In the genomic region with DNA sequence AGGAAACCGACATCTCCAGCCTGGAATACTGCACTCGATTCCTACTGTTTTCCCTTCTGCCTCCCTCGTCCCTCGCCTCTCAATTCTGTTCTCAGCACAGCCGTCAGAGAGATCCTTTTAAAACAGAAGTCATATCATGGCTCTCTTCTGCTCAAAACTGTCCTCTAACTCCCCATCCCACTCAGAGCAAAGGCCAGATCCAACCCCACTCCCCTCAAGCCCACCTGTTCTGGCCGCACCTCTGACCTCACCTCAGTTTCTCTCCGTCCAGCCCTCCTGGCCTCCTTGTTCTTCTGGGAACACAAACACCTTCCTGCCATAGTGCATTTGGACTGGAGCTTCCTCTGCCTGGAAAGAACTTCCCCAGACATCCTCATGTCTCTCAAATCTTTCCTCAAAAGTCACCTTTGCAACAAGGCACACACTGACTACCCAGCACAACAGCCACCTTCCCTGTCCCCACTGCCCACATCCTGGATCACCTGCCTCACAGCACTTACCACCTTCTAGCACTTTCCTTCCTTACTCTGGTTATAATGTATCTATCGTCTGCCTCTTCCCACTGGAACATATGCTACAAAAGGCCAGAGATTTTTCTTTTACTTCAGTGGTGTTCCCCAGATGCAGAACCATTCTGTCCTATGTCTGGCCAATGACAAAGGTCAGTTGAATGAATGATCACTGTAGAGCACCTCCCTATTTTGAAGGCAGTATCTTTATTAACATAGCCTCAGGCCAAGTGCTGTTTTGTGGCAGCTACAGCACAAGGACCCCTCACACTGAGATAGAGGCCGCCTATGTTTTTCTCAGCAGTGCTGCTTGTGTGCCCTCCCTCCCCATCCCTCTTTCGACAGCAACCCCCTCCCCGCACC, we compare ENCODE assay signal across 1 cellular context.
TF ChIP-seq lines count a peak whose summit lies in the region.

No MANE protein-coding gene starts in this region.

TF ChIP-seq in GM12878, 131 proteins besides CTCF, POLR2A, EP300 and RAD21 (continued from another document and continues in another):
- TF ChIP-seq, protein P1, sequence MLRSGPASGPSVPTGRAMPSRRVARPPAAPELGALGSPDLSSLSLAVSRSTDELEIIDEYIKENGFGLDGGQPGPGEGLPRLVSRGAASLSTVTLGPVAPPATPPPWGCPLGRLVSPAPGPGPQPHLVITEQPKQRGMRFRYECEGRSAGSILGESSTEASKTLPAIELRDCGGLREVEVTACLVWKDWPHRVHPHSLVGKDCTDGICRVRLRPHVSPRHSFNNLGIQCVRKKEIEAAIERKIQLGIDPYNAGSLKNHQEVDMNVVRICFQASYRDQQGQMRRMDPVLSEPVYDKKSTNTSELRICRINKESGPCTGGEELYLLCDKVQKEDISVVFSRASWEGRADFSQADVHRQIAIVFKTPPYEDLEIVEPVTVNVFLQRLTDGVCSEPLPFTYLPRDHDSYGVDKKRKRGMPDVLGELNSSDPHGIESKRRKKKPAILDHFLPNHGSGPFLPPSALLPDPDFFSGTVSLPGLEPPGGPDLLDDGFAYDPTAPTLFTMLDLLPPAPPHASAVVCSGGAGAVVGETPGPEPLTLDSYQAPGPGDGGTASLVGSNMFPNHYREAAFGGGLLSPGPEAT (IDR thresholded peaks at IDR 0.05; ENCODE audit: low read depth) = no peak
- TF ChIP-seq, protein P2, sequence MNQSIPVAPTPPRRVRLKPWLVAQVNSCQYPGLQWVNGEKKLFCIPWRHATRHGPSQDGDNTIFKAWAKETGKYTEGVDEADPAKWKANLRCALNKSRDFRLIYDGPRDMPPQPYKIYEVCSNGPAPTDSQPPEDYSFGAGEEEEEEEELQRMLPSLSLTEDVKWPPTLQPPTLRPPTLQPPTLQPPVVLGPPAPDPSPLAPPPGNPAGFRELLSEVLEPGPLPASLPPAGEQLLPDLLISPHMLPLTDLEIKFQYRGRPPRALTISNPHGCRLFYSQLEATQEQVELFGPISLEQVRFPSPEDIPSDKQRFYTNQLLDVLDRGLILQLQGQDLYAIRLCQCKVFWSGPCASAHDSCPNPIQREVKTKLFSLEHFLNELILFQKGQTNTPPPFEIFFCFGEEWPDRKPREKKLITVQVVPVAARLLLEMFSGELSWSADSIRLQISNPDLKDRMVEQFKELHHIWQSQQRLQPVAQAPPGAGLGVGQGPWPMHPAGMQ (IDR thresholded peaks at IDR 0.05; ENCODE audit: borderline replicate concordance) = no peak
- TF ChIP-seq, protein P3, sequence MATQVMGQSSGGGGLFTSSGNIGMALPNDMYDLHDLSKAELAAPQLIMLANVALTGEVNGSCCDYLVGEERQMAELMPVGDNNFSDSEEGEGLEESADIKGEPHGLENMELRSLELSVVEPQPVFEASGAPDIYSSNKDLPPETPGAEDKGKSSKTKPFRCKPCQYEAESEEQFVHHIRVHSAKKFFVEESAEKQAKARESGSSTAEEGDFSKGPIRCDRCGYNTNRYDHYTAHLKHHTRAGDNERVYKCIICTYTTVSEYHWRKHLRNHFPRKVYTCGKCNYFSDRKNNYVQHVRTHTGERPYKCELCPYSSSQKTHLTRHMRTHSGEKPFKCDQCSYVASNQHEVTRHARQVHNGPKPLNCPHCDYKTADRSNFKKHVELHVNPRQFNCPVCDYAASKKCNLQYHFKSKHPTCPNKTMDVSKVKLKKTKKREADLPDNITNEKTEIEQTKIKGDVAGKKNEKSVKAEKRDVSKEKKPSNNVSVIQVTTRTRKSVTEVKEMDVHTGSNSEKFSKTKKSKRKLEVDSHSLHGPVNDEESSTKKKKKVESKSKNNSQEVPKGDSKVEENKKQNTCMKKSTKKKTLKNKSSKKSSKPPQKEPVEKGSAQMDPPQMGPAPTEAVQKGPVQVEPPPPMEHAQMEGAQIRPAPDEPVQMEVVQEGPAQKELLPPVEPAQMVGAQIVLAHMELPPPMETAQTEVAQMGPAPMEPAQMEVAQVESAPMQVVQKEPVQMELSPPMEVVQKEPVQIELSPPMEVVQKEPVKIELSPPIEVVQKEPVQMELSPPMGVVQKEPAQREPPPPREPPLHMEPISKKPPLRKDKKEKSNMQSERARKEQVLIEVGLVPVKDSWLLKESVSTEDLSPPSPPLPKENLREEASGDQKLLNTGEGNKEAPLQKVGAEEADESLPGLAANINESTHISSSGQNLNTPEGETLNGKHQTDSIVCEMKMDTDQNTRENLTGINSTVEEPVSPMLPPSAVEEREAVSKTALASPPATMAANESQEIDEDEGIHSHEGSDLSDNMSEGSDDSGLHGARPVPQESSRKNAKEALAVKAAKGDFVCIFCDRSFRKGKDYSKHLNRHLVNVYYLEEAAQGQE (IDR thresholded peaks at IDR 0.05; ENCODE audit: low read depth, low read length) = no peak
- TF ChIP-seq RBBP5 (conservative IDR thresholded peaks at IDR 0.05) (no peak), IRF4 (IDR thresholded peaks at IDR 0.05; ENCODE audit: low read depth, low read length) (no peak), EED (IDR thresholded peaks at IDR 0.05; ENCODE audit: low read depth) (no peak), POLR2AphosphoS5 (IDR thresholded peaks at IDR 0.05; ENCODE audit: low read length) (peak; percentile 94), HDAC2 (IDR thresholded peaks at IDR 0.05) (no peak), MXI1 (IDR thresholded peaks at IDR 0.05; ENCODE audit: low read depth, low read length) (no peak; the same call in 1 of the 2 replicates), MYC (IDR thresholded peaks at IDR 0.05; ENCODE audit: insufficient read depth, insufficient read length, insufficient replicate concordance, low read length, severe bottlenecking) (no peak), SPI1 (IDR thresholded peaks at IDR 0.05; ENCODE audit: borderline replicate concordance, insufficient read depth, low read depth, low read length) (no peak), YBX1 (IDR thresholded peaks at IDR 0.05) (no peak), PML (IDR thresholded peaks at IDR 0.05; ENCODE audit: low read length) (no peak), IKZF1 (conservative IDR thresholded peaks at IDR 0.05) (no peak), RB1 (IDR thresholded peaks at IDR 0.05; ENCODE audit: borderline replicate concordance) (no peak), NBN (IDR thresholded peaks at IDR 0.05) (no peak), POLR2AphosphoS2 (IDR thresholded peaks at IDR 0.05; ENCODE audit: low read depth, low read length) (peak; percentile 84), TARDBP (IDR thresholded peaks at IDR 0.05; ENCODE audit: borderline replicate concordance) (no peak; the same call in 1 of the 2 replicates), KLF5 (IDR thresholded peaks at IDR 0.05; ENCODE audit: partially characterized antibody) (no peak), MYB (IDR thresholded peaks at IDR 0.05; ENCODE audit: borderline replicate concordance, low read depth, low read length) (no peak), LARP7 (IDR thresholded peaks at IDR 0.05) (no peak), CEBPB (IDR thresholded peaks at IDR 0.05; ENCODE audit: borderline replicate concordance in 1 of 2, low read depth in 2 of 2, low read length in 2 of 2) (no peak), BCL11A (IDR thresholded peaks at IDR 0.05; ENCODE audit: low read depth, low read length) (peak; percentile 4; the same call in 1 of the 2 replicates)
- TF ChIP-seq, protein P4, sequence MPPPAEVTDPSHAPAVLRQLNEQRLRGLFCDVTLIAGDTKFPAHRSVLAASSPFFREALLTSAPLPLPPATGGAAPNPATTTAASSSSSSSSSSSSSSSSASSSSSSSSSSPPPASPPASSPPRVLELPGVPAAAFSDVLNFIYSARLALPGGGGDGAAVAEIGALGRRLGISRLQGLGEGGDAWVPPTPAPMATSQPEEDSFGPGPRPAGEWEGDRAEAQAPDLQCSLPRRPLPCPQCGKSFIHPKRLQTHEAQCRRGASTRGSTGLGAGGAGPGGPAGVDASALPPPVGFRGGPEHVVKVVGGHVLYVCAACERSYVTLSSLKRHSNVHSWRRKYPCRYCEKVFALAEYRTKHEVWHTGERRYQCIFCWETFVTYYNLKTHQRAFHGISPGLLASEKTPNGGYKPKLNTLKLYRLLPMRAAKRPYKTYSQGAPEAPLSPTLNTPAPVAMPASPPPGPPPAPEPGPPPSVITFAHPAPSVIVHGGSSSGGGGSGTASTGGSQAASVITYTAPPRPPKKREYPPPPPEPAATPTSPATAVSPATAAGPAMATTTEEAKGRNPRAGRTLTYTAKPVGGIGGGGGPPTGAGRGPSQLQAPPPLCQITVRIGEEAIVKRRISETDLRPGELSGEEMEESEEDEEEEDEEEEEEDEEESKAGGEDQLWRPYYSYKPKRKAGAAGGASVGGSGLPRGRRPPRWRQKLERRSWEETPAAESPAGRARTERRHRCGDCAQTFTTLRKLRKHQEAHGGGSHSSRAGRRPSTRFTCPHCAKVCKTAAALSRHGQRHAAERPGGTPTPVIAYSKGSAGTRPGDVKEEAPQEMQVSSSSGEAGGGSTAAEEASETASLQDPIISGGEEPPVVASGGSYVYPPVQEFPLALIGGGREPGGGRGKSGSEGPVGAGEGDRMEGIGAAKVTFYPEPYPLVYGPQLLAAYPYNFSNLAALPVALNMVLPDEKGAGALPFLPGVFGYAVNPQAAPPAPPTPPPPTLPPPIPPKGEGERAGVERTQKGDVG (CRISPR knock-in tag; IDR thresholded peaks at IDR 0.05) = peak; percentile 78; the same call in 1 of the 2 replicates
- TF ChIP-seq, protein P5, sequence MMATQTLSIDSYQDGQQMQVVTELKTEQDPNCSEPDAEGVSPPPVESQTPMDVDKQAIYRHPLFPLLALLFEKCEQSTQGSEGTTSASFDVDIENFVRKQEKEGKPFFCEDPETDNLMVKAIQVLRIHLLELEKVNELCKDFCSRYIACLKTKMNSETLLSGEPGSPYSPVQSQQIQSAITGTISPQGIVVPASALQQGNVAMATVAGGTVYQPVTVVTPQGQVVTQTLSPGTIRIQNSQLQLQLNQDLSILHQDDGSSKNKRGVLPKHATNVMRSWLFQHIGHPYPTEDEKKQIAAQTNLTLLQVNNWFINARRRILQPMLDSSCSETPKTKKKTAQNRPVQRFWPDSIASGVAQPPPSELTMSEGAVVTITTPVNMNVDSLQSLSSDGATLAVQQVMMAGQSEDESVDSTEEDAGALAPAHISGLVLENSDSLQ (IDR thresholded peaks at IDR 0.05) = peak; percentile 13; the same call in 1 of the 2 replicates
- TF ChIP-seq, protein P6, sequence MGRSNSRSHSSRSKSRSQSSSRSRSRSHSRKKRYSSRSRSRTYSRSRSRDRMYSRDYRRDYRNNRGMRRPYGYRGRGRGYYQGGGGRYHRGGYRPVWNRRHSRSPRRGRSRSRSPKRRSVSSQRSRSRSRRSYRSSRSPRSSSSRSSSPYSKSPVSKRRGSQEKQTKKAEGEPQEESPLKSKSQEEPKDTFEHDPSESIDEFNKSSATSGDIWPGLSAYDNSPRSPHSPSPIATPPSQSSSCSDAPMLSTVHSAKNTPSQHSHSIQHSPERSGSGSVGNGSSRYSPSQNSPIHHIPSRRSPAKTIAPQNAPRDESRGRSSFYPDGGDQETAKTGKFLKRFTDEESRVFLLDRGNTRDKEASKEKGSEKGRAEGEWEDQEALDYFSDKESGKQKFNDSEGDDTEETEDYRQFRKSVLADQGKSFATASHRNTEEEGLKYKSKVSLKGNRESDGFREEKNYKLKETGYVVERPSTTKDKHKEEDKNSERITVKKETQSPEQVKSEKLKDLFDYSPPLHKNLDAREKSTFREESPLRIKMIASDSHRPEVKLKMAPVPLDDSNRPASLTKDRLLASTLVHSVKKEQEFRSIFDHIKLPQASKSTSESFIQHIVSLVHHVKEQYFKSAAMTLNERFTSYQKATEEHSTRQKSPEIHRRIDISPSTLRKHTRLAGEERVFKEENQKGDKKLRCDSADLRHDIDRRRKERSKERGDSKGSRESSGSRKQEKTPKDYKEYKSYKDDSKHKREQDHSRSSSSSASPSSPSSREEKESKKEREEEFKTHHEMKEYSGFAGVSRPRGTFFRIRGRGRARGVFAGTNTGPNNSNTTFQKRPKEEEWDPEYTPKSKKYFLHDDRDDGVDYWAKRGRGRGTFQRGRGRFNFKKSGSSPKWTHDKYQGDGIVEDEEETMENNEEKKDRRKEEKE (IDR thresholded peaks at IDR 0.05) = no peak
- TF ChIP-seq, protein P7, sequence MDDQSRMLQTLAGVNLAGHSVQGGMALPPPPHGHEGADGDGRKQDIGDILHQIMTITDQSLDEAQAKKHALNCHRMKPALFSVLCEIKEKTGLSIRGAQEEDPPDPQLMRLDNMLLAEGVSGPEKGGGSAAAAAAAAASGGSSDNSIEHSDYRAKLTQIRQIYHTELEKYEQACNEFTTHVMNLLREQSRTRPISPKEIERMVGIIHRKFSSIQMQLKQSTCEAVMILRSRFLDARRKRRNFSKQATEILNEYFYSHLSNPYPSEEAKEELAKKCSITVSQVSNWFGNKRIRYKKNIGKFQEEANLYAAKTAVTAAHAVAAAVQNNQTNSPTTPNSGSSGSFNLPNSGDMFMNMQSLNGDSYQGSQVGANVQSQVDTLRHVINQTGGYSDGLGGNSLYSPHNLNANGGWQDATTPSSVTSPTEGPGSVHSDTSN (IDR thresholded peaks at IDR 0.05; ENCODE audit: insufficient replicate concordance, low read depth, low read length) = no peak
- TF ChIP-seq, protein P8, sequence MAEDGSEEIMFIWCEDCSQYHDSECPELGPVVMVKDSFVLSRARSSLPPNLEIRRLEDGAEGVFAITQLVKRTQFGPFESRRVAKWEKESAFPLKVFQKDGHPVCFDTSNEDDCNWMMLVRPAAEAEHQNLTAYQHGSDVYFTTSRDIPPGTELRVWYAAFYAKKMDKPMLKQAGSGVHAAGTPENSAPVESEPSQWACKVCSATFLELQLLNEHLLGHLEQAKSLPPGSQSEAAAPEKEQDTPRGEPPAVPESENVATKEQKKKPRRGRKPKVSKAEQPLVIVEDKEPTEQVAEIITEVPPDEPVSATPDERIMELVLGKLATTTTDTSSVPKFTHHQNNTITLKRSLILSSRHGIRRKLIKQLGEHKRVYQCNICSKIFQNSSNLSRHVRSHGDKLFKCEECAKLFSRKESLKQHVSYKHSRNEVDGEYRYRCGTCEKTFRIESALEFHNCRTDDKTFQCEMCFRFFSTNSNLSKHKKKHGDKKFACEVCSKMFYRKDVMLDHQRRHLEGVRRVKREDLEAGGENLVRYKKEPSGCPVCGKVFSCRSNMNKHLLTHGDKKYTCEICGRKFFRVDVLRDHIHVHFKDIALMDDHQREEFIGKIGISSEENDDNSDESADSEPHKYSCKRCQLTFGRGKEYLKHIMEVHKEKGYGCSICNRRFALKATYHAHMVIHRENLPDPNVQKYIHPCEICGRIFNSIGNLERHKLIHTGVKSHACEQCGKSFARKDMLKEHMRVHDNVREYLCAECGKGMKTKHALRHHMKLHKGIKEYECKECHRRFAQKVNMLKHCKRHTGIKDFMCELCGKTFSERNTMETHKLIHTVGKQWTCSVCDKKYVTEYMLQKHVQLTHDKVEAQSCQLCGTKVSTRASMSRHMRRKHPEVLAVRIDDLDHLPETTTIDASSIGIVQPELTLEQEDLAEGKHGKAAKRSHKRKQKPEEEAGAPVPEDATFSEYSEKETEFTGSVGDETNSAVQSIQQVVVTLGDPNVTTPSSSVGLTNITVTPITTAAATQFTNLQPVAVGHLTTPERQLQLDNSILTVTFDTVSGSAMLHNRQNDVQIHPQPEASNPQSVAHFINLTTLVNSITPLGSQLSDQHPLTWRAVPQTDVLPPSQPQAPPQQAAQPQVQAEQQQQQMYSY (CRISPR knock-in tag; IDR thresholded peaks at IDR 0.05) = peak; percentile 77; the same call in 1 of the 2 replicates
- TF ChIP-seq, protein P9, sequence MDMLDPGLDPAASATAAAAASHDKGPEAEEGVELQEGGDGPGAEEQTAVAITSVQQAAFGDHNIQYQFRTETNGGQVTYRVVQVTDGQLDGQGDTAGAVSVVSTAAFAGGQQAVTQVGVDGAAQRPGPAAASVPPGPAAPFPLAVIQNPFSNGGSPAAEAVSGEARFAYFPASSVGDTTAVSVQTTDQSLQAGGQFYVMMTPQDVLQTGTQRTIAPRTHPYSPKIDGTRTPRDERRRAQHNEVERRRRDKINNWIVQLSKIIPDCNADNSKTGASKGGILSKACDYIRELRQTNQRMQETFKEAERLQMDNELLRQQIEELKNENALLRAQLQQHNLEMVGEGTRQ (IDR thresholded peaks at IDR 0.05; ENCODE audit: borderline replicate concordance, low read depth, low read length) = no peak
